ENCODE assay signal across 23 cellular contexts in the genomic region with DNA sequence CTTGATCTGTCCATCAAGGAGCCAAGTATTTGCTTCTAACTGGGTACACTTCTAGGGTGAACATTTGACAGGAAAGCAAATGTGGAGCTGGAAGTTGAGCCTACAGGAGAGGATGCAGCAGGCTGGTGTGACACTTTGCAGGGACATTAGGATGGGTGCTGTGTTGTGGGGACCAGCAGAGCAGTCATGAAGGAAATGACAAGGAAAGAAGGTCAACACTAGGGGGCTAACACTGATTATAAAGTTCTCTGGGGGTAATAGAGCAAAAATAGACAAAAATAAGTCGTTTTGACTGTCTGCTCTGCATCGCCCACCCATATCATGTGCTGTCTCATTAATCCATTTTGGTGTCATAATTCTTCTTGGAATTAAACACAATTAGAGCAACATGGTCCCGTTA.
"Had no signal": no experiment of that assay in that cellular context is flagged by ENCODE, and none has a peak within 500 bp of the region (broad histone marks: within the 10 kb centered on the region; RNA-seq: fewer than 3 reads in every experiment).

No MANE protein-coding gene starts in this region.

- H3K4me1 ChIP-seq: gastrocnemius medialis, psoas muscle, spleen, testis, tibial artery had no signal

- H3K27me3 Mint-ChIP-seq: memory B cell; natural killer cell treated with Interleukin-12 subunit alpha and Interleukin-12 subunit beta and Interleukin-15 and Interleukin-18, amount 100 ng/mL, for 72 hours; stimulated activated memory B cell treated with anti-CD40 and anti-IgM and Interleukin-4, amounts not matched to agents 10 μg/mL and 1 μg/mL and 100 μg/mL, for 72 hours; type B pancreatic cell had no signal

- H3K9me3 Mint-ChIP-seq: neural crest cell; stimulated activated memory B cell treated with anti-CD40 and anti-IgM and Interleukin-4, amounts not matched to agents 10 μg/mL and 1 μg/mL and 100 μg/mL, for 72 hours; type B pancreatic cell had no signal

- H3K27ac ChIP-seq: epithelial cell of prostate, gastrocnemius medialis, psoas muscle, skin epidermis, spleen, testis, tibial artery had no signal

- H3K27me3 ChIP-seq: gastrocnemius medialis, spleen, testis, tibial artery had no signal

- H3K4me3 Mint-ChIP-seq: memory B cell; natural killer cell treated with Interleukin-12 subunit alpha and Interleukin-12 subunit beta and Interleukin-15 and Interleukin-18, amount 100 ng/mL, for 72 hours; neural crest cell; stimulated activated memory B cell treated with anti-CD40 and anti-IgM and Interleukin-4, amounts not matched to agents 10 μg/mL and 1 μg/mL and 100 μg/mL, for 72 hours; type B pancreatic cell had no signal

- DNase-seq: cortex of kidney; gastrocnemius medialis; head of caudate nucleus; kidney; nucleus accumbens; psoas muscle; right cardiac atrium; spleen; stimulated activated CD4-positive, alpha-beta T cell treated with anti-CD3 and anti-CD28 coated beads, Interleukin-4, amount 100 ng/mL, for 4 hours; stimulated activated naive CD8-positive, alpha-beta T cell treated with anti-CD3 and anti-CD28 coated beads, Interleukin-15, Interleukin-2, amounts not matched to agents 100 U/mL and 50 U/mL, for 24 hours; substantia nigra; testis; tibial artery had no signal

- ATAC-seq: esophagus mucosa; gastrocnemius medialis; left lobe of liver; natural killer cell treated with Interleukin-12 subunit alpha and Interleukin-12 subunit beta and Interleukin-15 and Interleukin-18, amount 100 ng/mL, for 72 hours; psoas muscle; right cardiac atrium; stimulated activated memory B cell treated with anti-CD40 and anti-IgM and Interleukin-4, amounts not matched to agents 10 μg/mL and 1 μg/mL and 100 μg/mL, for 72 hours; stimulated activated naive CD8-positive, alpha-beta T cell treated with anti-CD3 and anti-CD28 coated beads, Interleukin-15, Interleukin-2, amounts not matched to agents 100 U/mL and 50 U/mL, for 24 hours had no signal

- H3K27ac Mint-ChIP-seq: memory B cell; natural killer cell treated with Interleukin-12 subunit alpha and Interleukin-12 subunit beta and Interleukin-15 and Interleukin-18, amount 100 ng/mL, for 72 hours; stimulated activated memory B cell treated with anti-CD40 and anti-IgM and Interleukin-4, amounts not matched to agents 10 μg/mL and 1 μg/mL and 100 μg/mL, for 72 hours; type B pancreatic cell had no signal

- H3K4me1 Mint-ChIP-seq: stimulated activated memory B cell treated with anti-CD40 and anti-IgM and Interleukin-4, amounts not matched to agents 10 μg/mL and 1 μg/mL and 100 μg/mL, for 72 hours had no signal

- H3K9me3 ChIP-seq: gastrocnemius medialis, psoas muscle, spleen, testis, tibial artery had no signal

- H3K4me3 ChIP-seq: gastrocnemius medialis, lung, psoas muscle, skin epidermis, spleen, testis, tibial artery had no signal

- H3K36me3 Mint-ChIP-seq: memory B cell; natural killer cell treated with Interleukin-12 subunit alpha and Interleukin-12 subunit beta and Interleukin-15 and Interleukin-18, amount 100 ng/mL, for 72 hours; stimulated activated memory B cell treated with anti-CD40 and anti-IgM and Interleukin-4, amounts not matched to agents 10 μg/mL and 1 μg/mL and 100 μg/mL, for 72 hours; type B pancreatic cell had no signal

- H3K36me3 ChIP-seq: gastrocnemius medialis, spleen, tibial artery had no signal
